9 cellular contexts compared by ENCODE assay signal in the genomic region with DNA sequence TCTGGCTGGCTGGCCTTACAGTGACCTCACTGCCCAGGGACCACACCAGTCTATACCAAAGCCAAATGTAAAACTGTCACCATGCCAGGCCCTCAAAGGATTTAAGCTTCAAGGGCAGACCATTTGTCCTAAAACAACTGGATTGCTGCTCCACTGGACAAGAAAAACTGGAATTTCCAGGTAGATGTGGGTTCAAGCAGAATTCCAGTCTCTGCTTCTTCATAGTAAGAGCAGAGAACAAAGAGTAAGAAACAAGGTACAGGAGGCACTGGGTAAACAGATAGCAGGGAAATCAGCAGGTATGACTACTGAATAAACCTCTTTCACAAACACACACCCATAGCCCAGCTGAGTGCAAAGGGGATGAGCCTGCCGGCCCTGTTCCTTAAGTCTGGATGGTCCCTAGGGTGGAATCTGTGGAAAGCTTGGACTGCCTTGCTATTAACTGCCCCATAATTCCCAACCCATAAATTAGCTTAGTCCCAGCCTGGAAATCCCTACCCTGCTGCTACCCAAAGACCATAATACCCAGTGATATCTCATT. TPM values are rescaled to one million over a fixed set of nuclear protein-coding genes. Genes with fewer than 3 reads are reported as not detected.
DNase-seq lines count a peak whose midpoint lies in the region; ATAC-seq, FAIRE-seq and TF ChIP-seq lines count a peak whose summit lies in the region.
"Had no signal": no experiment of that assay in that cellular context is flagged by ENCODE, and none has a peak within 500 bp of the region (broad histone marks: within the 10 kb centered on the region; RNA-seq: fewer than 3 reads in every experiment).

No MANE protein-coding gene starts in this region.

- H3K4me3 ChIP-seq in HepG2 (replicated peaks in 1 of 3; ENCODE audit: insufficient read depth in 1 of 3, low read depth in 2 of 3, low read length in 3 of 3) (peak overlapping the region in 1 of 3 experiments; percentile 17; a peak in 1 of 6 replicates), tibial artery (peak overlapping the region in 1 of 2 donors; percentile 30)

- H3K9me3 Mint-ChIP-seq in activated CD4-positive, alpha-beta T cell treated with anti-CD3 and anti-CD28 coated beads, Interleukin-2, amount 10 ng/mL, durations not matched to agents 7 days and 5 days = no peaks in the 10 kb centered on the region
- H3K9me3 Mint-ChIP-seq in activated CD4-positive, alpha-beta memory T cell treated with anti-CD3 and anti-CD28 coated beads for 36 hours = no peaks in the 10 kb centered on the region

- no TSS peak for BruUV-seq in HepG2 (replicated peaks; lab: Mats Ljungman, UMichigan)

- 29% methylated on average over 1 of the region's 1 CpG for WGBS in HepG2 (ENCODE audit: low lambda C conversion rate)

- H3K9me3 ChIP-seq in HepG2 (ENCODE audit: low read length) (no peaks in the 10 kb centered on the region), tibial artery (no peaks in the 10 kb centered on the region)

- no peak overlapping the region for H3K9ac ChIP-seq in HepG2 (ENCODE audit: insufficient read depth, low read depth, low read length)

- peaks cover 99% of the 10 kb centered on the region for H3K79me2 ChIP-seq in HepG2 (ENCODE audit: insufficient read depth, low read length)

- peak overlapping the region; percentile 94 for H3K27ac Mint-ChIP-seq in activated CD4-positive, alpha-beta T cell treated with anti-CD3 and anti-CD28 coated beads, Interleukin-2, amount 10 ng/mL, durations not matched to agents 7 days and 5 days
- H3K27ac Mint-ChIP-seq in activated CD4-positive, alpha-beta memory T cell treated with anti-CD3 and anti-CD28 coated beads for 36 hours = peak overlapping the region; percentile 97

- H3K36me3 ChIP-seq in HepG2 (replicated peaks in 1 of 2; ENCODE audit: control insufficient read depth in 1 of 2, insufficient read depth in 2 of 2, low read length in 2 of 2) (no peaks in the 10 kb centered on the region), tibial artery (no peaks in the 10 kb centered on the region)

- H3K27ac ChIP-seq in HepG2 (ENCODE audit: extremely low read length, insufficient read depth, low read length) = peak overlapping the region; percentile 61
- H3K27ac ChIP-seq in tibial artery = peak overlapping the region; percentile 95 to 98

- TF ChIP-seq CTCF in HepG2 (CRISPR knock-in tag; IDR thresholded peaks at IDR 0.05) (no peak), tibial artery (IDR thresholded peaks at IDR 0.05) (no peak)

- in situ Hi-C loops in HepG2 (cut with HindIII; ENCODE audit: extremely low pct_ligation_motif_present, low pct_unique_long_range_greater_than_20kb) = no loop called here

- intact Hi-C loops in activated CD4-positive, alpha-beta memory T cell treated with anti-CD3 and anti-CD28 coated beads for 36 hours (cut with micrococcal nuclease) = loop anchor here (5.0 kb wide), 3 partner anchors 146 to 589 kb away; partner anchors contain the start of genes AQP3 and NDUFB6
- intact Hi-C loops in HepG2 (cut with micrococcal nuclease; ENCODE audit: unreplicated experiment) = loop anchor here (2.0 kb wide), 1 partner anchor 21 kb away; no protein-coding TSS in a partner anchor
- intact Hi-C loops in tibial artery (cut with DNase I; ENCODE audit: low total_unique reads) = no loop called here

- H3K4me2 ChIP-seq in HepG2 (ENCODE audit: low read depth, low read length) = peak overlapping the region; percentile 86

- no peak overlapping the region for H3K4me3 Mint-ChIP-seq in activated CD4-positive, alpha-beta T cell treated with anti-CD3 and anti-CD28 coated beads, Interleukin-2, amount 10 ng/mL, durations not matched to agents 7 days and 5 days
- peak overlapping the region; percentile 73 for H3K4me3 Mint-ChIP-seq in activated CD4-positive, alpha-beta memory T cell treated with anti-CD3 and anti-CD28 coated beads for 36 hours

- H3K36me3 Mint-ChIP-seq in activated CD4-positive, alpha-beta T cell treated with anti-CD3 and anti-CD28 coated beads, Interleukin-2, amount 10 ng/mL, durations not matched to agents 7 days and 5 days (ENCODE audit: low read depth) = peaks cover 16% of the 10 kb centered on the region
- peaks cover 19% of the 10 kb centered on the region for H3K36me3 Mint-ChIP-seq in activated CD4-positive, alpha-beta memory T cell treated with anti-CD3 and anti-CD28 coated beads for 36 hours

- no peak for TF ChIP-seq POLR2A in HepG2 (IDR thresholded peaks at IDR 0.05; ENCODE audit: insufficient read depth in 1 of 2, low read depth in 2 of 2, low read length in 2 of 2)

- H2AFZ ChIP-seq in HepG2 (ENCODE audit: low read length) = no peak overlapping the region

- POLR2A ChIA-PET in activated CD4-positive, alpha-beta T cell treated with anti-CD3 and anti-CD28 coated beads, Interleukin-2, amount 10 ng/mL, durations not matched to agents 7 days and 5 days (lab: Charles Lee) = no interaction called here
- POLR2A ChIA-PET in activated CD4-positive, alpha-beta memory T cell treated with anti-CD3 and anti-CD28 coated beads for 36 hours (lab: Charles Lee) = interaction anchor here (1.0 to 4.0 kb wide), 4 partner anchors 10 to 137 kb away, joined by 3 to 17 read pairs (median 9); partner anchors contain the start of gene SMU1
- POLR2A ChIA-PET in HepG2 (lab: Yijun Ruan, JAX) = interaction anchor here (1.6 to 3.1 kb wide), 3 partner anchors 11 to 85 kb away, joined by 5 to 9 read pairs (median 7); partner anchors contain the start of gene SMU1

- FAIRE-seq in HepG2 (lab: Jason Lieb, UNC) = peak; percentile 21

- no peak for ATAC-seq in HepG2
- ATAC-seq in HG03135 (IDR thresholded peaks at IDR 0.05; ENCODE audit: unreplicated experiment) = no peak

- CTCF ChIA-PET in activated CD4-positive, alpha-beta T cell treated with anti-CD3 and anti-CD28 coated beads, Interleukin-2, amount 10 ng/mL, durations not matched to agents 7 days and 5 days (lab: Charles Lee) = interaction anchor here (0.9 to 3.0 kb wide), 7 partner anchors 9 to 83 kb away, joined by 3 to 14 read pairs (median 3); no protein-coding TSS in a partner anchor
- CTCF ChIA-PET in activated CD4-positive, alpha-beta memory T cell treated with anti-CD3 and anti-CD28 coated beads for 36 hours (lab: Charles Lee) = interaction anchor here (1.0 to 3.7 kb wide), 6 partner anchors 9 to 85 kb away, joined by 3 to 16 read pairs (median 6); partner anchors contain the start of gene SMU1
- CTCF ChIA-PET in HepG2 (lab: Yijun Ruan, JAX; ENCODE audit: low intra/inter-chr PET ratio, low total read pairs) = no interaction called here

- no peak for TF ChIP-seq RAD21 in HepG2 (CRISPR knock-in tag; IDR thresholded peaks at IDR 0.05)

- H3K27me3 ChIP-seq in HepG2 (ENCODE audit: control insufficient read depth in 1 of 2, insufficient read depth in 2 of 2, low read length in 2 of 2) = no peaks in the 10 kb centered on the region; a peak in 1 of 5 replicates
- no peaks in the 10 kb centered on the region for H3K27me3 ChIP-seq in tibial artery

- H3K4me1 Mint-ChIP-seq in activated CD4-positive, alpha-beta T cell treated with anti-CD3 and anti-CD28 coated beads, Interleukin-2, amount 10 ng/mL, durations not matched to agents 7 days and 5 days = peaks cover 83% of the 10 kb centered on the region
- peaks cover 80% of the 10 kb centered on the region for H3K4me1 Mint-ChIP-seq in activated CD4-positive, alpha-beta memory T cell treated with anti-CD3 and anti-CD28 coated beads for 36 hours (ENCODE audit: low read depth)

- H3K27me3 Mint-ChIP-seq in activated CD4-positive, alpha-beta T cell treated with anti-CD3 and anti-CD28 coated beads, Interleukin-2, amount 10 ng/mL, durations not matched to agents 7 days and 5 days = no peaks in the 10 kb centered on the region
- no peaks in the 10 kb centered on the region for H3K27me3 Mint-ChIP-seq in activated CD4-positive, alpha-beta memory T cell treated with anti-CD3 and anti-CD28 coated beads for 36 hours

- peaks cover 62% of the 10 kb centered on the region for H4K20me1 ChIP-seq in HepG2 (ENCODE audit: insufficient read depth, low read length)

- H3K4me1 ChIP-seq in HepG2 (ENCODE audit: insufficient read depth, low read length) (peaks cover 95% of the 10 kb centered on the region), tibial artery (peaks cover 14 to 84% (median 76%) of the 10 kb centered on the region in 4 donors)

- TF ChIP-seq EP300 in HepG2 (IDR thresholded peaks at IDR 0.05; ENCODE audit: low read depth in 2 of 2, low read length in 2 of 2) (no peak), HepG2 (CRISPR knock-in tag; IDR thresholded peaks at IDR 0.05; ENCODE audit: borderline replicate concordance) (no peak)

- no peak for DNase-seq in activated CD4-positive, alpha-beta T cell treated with anti-CD3 and anti-CD28 coated beads, Interleukin-2, amount 10 ng/mL, durations not matched to agents 7 days and 5 days
- DNase-seq in activated CD4-positive, alpha-beta T cell treated with anti-CD3 and anti-CD28 coated beads for 48 hours = no peak
- DNase-seq in activated CD4-positive, alpha-beta memory T cell treated with anti-CD3 and anti-CD28 coated beads for 36 hours = no peak
- DNase-seq in HepG2 (ENCODE audit: low spot score) (no peak), tibial artery (no peak), NCI-H1105 treated with DMSO at 0.1 percent for 48 hours (lab: John Stamatoyannopoulos, UW) (no peak), COLO829 (ENCODE audit: low spot score) (no peak)
- DNase-seq: DND-41 had no signal

RNA-seq across cellular contexts. Expression of gene B4GALT1, which starts 5.5 kb away (rescaled TPM):
- total RNA-seq in activated CD4-positive, alpha-beta T cell treated with anti-CD3 and anti-CD28 coated beads, Interleukin-2, amount 10 ng/mL, durations not matched to agents 7 days and 5 days = 10 to 100 TPM; 38.8 to 42.4 TPM
- 10 to 100 TPM; 76.6 to 78.0 TPM for total RNA-seq in activated CD4-positive, alpha-beta memory T cell treated with anti-CD3 and anti-CD28 coated beads for 36 hours
- 15.7 TPM in 2 replicates for total RNA-seq in HepG2 (2016; rRNA removed; fragmentation: Illumina TruSeq; extraction: Trizol)
- 3.3 and 3.4 TPM in 2 replicates for total RNA-seq in HepG2 (2016; cell fraction: cytosol; rRNA removed; fragmentation: Illumina TruSeq; extraction: Trizol; ENCODE audit: low read depth)
- 13.5 and 16.1 TPM in 2 replicates for total RNA-seq in HepG2 (2016; cell fraction: insoluble cytoplasmic fraction; rRNA removed; fragmentation: Illumina TruSeq; extraction: Trizol)
- total RNA-seq in HepG2 (2016; cell fraction: membrane; rRNA removed; fragmentation: Illumina TruSeq; extraction: Trizol) = 19.9 and 20.6 TPM in 2 replicates
- 22.5 and 25.2 TPM in 2 replicates for total RNA-seq in HepG2 (2016; cell fraction: nucleus; rRNA removed; fragmentation: Illumina TruSeq; extraction: Trizol)
- 33.5 and 37.5 TPM in 2 replicates for polyA plus RNA-seq in HepG2 (2011; rRNA removed)
- polyA plus RNA-seq in HepG2 (2011; cell fraction: cytosol; rRNA removed) = 35.6 and 46.0 TPM in 2 replicates
- polyA plus RNA-seq in HepG2 (2011; cell fraction: nucleus; rRNA removed) = 14.7 and 19.1 TPM in 2 replicates
- 57.7 and 61.1 TPM in 2 replicates for polyA plus RNA-seq in HepG2 (2012)
- polyA plus RNA-seq in HepG2 (2016; cell fraction: cytosol; fragmentation: Illumina TruSeq; extraction: Trizol; ENCODE audit: low read depth) = 5.0 and 5.4 TPM in 2 replicates
- polyA plus RNA-seq in HepG2 (2016; cell fraction: insoluble cytoplasmic fraction; fragmentation: Illumina TruSeq; extraction: Trizol; ENCODE audit: low read depth) = 21.1 and 25.1 TPM in 2 replicates
- polyA plus RNA-seq in HepG2 (2016; cell fraction: membrane; fragmentation: Illumina TruSeq; extraction: Trizol; ENCODE audit: low read depth) = 21.2 TPM in 2 replicates
- polyA plus RNA-seq in HepG2 (2016; cell fraction: nucleus; fragmentation: Illumina TruSeq; extraction: Trizol; ENCODE audit: insufficient read depth, low read depth) = 40.6 and 42.3 TPM in 2 replicates
- 78.3 and 316 TPM in 2 replicates for polyA minus RNA-seq in HepG2 (2011; rRNA and poly(A)+ RNA removed; ENCODE audit: low replicate concordance)
- polyA minus RNA-seq in HepG2 (2011; cell fraction: cytosol; rRNA and poly(A)+ RNA removed) = 35.8 and 41.0 TPM in 2 replicates
- polyA minus RNA-seq in HepG2 (2011; cell fraction: nucleus; rRNA and poly(A)+ RNA removed) = 17.3 and 22.3 TPM in 2 replicates
